Comparison of ENCODE assay signal across 15 cellular contexts in genomic region chr11:8063319-8063718, GRCh38. TPM values are rescaled to one million over a fixed set of nuclear protein-coding genes. Genes with fewer than 3 reads are reported as not detected.
DNase-seq lines count a peak whose midpoint lies in the region; ATAC-seq and TF ChIP-seq lines count a peak whose summit lies in the region.
"Had no signal": no experiment of that assay in that cellular context is flagged by ENCODE, and none has a peak within 500 bp of the region (broad histone marks: within the 10 kb centered on the region; RNA-seq: fewer than 3 reads in every experiment).

No MANE protein-coding gene starts in this region.

- intact Hi-C loops in upper lobe of right lung (cut with DNase I): no loop called here

- H3K4me3 ChIP-seq in muscle layer of duodenum (ENCODE audit: low read depth in 1 of 2, low read length in 2 of 2) (no peak overlapping the region), upper lobe of right lung (no peak overlapping the region)
- H3K4me3 ChIP-seq: esophagus squamous epithelium, mucosa of descending colon had no signal

- no peak for ATAC-seq in upper lobe of right lung
- ATAC-seq in GM21526 (IDR thresholded peaks at IDR 0.05; ENCODE audit: low FRiP score, unreplicated experiment): no peak
- ATAC-seq: CD8-positive, alpha-beta T cell; mucosa of descending colon had no signal

- TF ChIP-seq CTCF in upper lobe of right lung (IDR thresholded peaks at IDR 0.05): no peak

- H3K9me3 ChIP-seq in muscle layer of duodenum (ENCODE audit: control insufficient read depth in 1 of 2, low read length in 2 of 2) (no peaks in the 10 kb centered on the region), upper lobe of right lung (no peaks in the 10 kb centered on the region)
- H3K9me3 ChIP-seq: esophagus squamous epithelium, mucosa of descending colon had no signal

- H3K36me3 ChIP-seq in muscle layer of duodenum (ENCODE audit: control insufficient read depth in 1 of 2, insufficient read depth in 2 of 2, low read length in 2 of 2) (no peaks in the 10 kb centered on the region), upper lobe of right lung (no peaks in the 10 kb centered on the region)
- H3K36me3 ChIP-seq: esophagus squamous epithelium had no signal

- DNase-seq in amniotic epithelial cell (ENCODE audit: low read depth): peak; percentile 75
- peak; percentile 40 for DNase-seq in fibroblast of the conjunctiva (ENCODE audit: low read depth)
- no peak for DNase-seq in upper lobe of right lung
- DNase-seq in NCI-H2171 (lab: John Stamatoyannopoulos, UW): no peak
- DNase-seq in Ammon's horn (ENCODE audit: low spot score): no peak
- DNase-seq: activated CD4-positive, CD25-positive, alpha-beta regulatory T cell treated with anti-CD3 and anti-CD28 coated beads, Interleukin-2, amount 50 U/mL, for 72 hours; cortex of kidney; esophagus squamous epithelium; Karpas-422; mucosa of descending colon; NCI-H187; NCI-H510A had no signal

- H3K4me1 ChIP-seq in muscle layer of duodenum (ENCODE audit: control insufficient read depth in 1 of 2, insufficient read depth in 2 of 2, low read length in 2 of 2): peaks cover 29 to 65% of the 10 kb centered on the region in 2 donors
- H3K4me1 ChIP-seq in upper lobe of right lung: peaks cover 7% of the 10 kb centered on the region

- H3K27me3 ChIP-seq in muscle layer of duodenum (ENCODE audit: low read depth, low read length): no peaks in the 10 kb centered on the region
- H3K27me3 ChIP-seq in upper lobe of right lung: no peaks in the 10 kb centered on the region
- H3K27me3 ChIP-seq: esophagus squamous epithelium had no signal

- H3K27ac ChIP-seq in muscle layer of duodenum (ENCODE audit: low read length): peak overlapping the region; percentile 81
- H3K27ac ChIP-seq in upper lobe of right lung: peak overlapping the region; percentile 42

RNA-seq across cellular contexts. Expression of gene TUB, which starts 17.7 kb away (rescaled TPM):
- 3.6 TPM for total RNA-seq in upper lobe of right lung
- total RNA-seq: CD8-positive, alpha-beta T cell had no signal

Comparison
In these comparisons a context has a peak if more than half of its experiments do, and no peak if none do; other contexts are left out.
1. DNase-seq: peak in amniotic epithelial cell (single experiment) and fibroblast of the conjunctiva (single experiment); none in upper lobe of right lung (single experiment), NCI-H2171 (single experiment) and Ammon's horn (single experiment).